13 cellular contexts compared by ENCODE assay signal in the genomic region with DNA sequence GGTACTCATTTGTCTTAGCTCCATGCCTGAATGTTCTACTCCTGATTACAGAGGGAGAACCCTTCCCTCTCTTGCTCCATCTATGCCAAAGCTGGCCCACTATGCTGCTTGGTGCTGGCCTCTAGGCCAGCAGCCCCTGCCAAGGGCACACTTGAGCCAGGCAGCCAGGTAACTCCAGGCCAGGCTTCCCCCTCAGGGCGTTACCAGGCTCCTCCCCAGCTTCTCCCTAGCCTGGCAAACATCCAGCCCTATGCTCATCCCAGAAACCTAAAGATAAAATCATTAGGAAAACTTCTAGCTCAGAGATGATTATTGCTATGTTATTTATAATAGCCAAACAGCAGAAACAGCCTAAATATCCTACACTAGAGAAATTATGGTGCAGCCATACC.
DNase-seq lines count a peak whose midpoint lies in the region; ATAC-seq and TF ChIP-seq lines count a peak whose summit lies in the region.
"Had no signal": no experiment of that assay in that cellular context is flagged by ENCODE, and none has a peak within 500 bp of the region (broad histone marks: within the 10 kb centered on the region; RNA-seq: fewer than 3 reads in every experiment).

No MANE protein-coding gene starts in this region.

- peaks cover 28% of the 10 kb centered on the region for H3K4me1 Mint-ChIP-seq in nephron
- H3K4me1 Mint-ChIP-seq: immature natural killer cell had no signal

- in situ Hi-C loops in T47D (cut with HindIII; ENCODE audit: low pct_unique_long_range_greater_than_20kb, low sequenced_read_pairs), result no loop called here

- peak; percentile 48 for DNase-seq in EL
- peak; percentile 4 for DNase-seq in NCI-H2029 treated with DMSO at 0.1 percent for 48 hours (lab: John Stamatoyannopoulos, UW)
- peak; percentile 30 to 78 for DNase-seq in T47D (ENCODE audit: low read depth in 1 of 2, low spot score in 1 of 2)
- DNase-seq in NCI-H128 (lab: John Stamatoyannopoulos, UW; ENCODE audit: unreplicated experiment), result no peak
- DNase-seq in putamen (ENCODE audit: low spot score), result no peak
- DNase-seq in sciatic nerve (ENCODE audit: low spot score), result no peak
- DNase-seq: activated gamma-delta T cell treated with Interleukin-2 at 50 U/mL for 16 hours; dorsolateral prefrontal cortex; immature natural killer cell; NCI-H1694 treated with DMSO at 0.1 percent for 48 hours; stimulated activated CD4-positive, alpha-beta T cell treated with anti-CD3 and anti-CD28 coated beads, Interleukin-2, amount 100 ng/mL, for 24 hours had no signal

- H3K4me3 Mint-ChIP-seq in nephron, result no peak overlapping the region
- H3K4me3 Mint-ChIP-seq: immature natural killer cell had no signal

- H3K36me3 Mint-ChIP-seq in nephron (ENCODE audit: low read depth), result no peaks in the 10 kb centered on the region
- H3K36me3 Mint-ChIP-seq: immature natural killer cell had no signal

- H3K27ac Mint-ChIP-seq in nephron, result peak overlapping the region in 2 of 3 experiments; percentile 33 to 85
- H3K27ac Mint-ChIP-seq: immature natural killer cell had no signal

- ATAC-seq in GM19351 (IDR thresholded peaks at IDR 0.05; ENCODE audit: unreplicated experiment) (no peak), sciatic nerve (no peak)

- peaks cover 4% of the 10 kb centered on the region for H3K27me3 Mint-ChIP-seq in nephron (ENCODE audit: low read depth)

- intact Hi-C loops in sciatic nerve (cut with DNase I), result no loop called here

- no peak for TF ChIP-seq CTCF in nephron (IDR thresholded peaks at IDR 0.05; ENCODE audit: unreplicated experiment in 3 of 3)

- no peaks in the 10 kb centered on the region for H3K9me3 Mint-ChIP-seq in nephron
- H3K9me3 Mint-ChIP-seq: immature natural killer cell had no signal

Comparison
In these comparisons a context has a peak if more than half of its experiments do, and no peak if none do; other contexts are left out.
1. DNase-seq: peak in EL (single experiment), NCI-H2029 treated with DMSO at 0.1 percent for 48 hours (single experiment) and T47D (2 of 2); none in NCI-H128 (single experiment), putamen (single experiment) and sciatic nerve (single experiment).